1 cellular context compared by ENCODE assay signal in genomic region chr10:69403519-69403918, GRCh38.
TF ChIP-seq lines count a peak whose summit lies in the region.

No MANE protein-coding gene starts in this region.

TF ChIP-seq in K562, 482 proteins besides CTCF, POLR2A, EP300 and RAD21:
- TF ChIP-seq CTCFL (IDR thresholded peaks at IDR 0.05; ENCODE audit: borderline replicate concordance, insufficient read depth, low read depth, low read length, poor library complexity, severe bottlenecking) (no peak), RNF2 (IDR thresholded peaks at IDR 0.05) (no peak), MAFG (tag; conservative IDR thresholded peaks at IDR 0.05) (no peak), MAFF (IDR thresholded peaks at IDR 0.05; ENCODE audit: low read length) (no peak), SNIP1 (IDR thresholded peaks at IDR 0.05; ENCODE audit: low read depth) (no peak), MNT (conservative IDR thresholded peaks at IDR 0.05) (no peak), SLC30A9 (CRISPR knock-in tag; IDR thresholded peaks at IDR 0.05) (no peak), PURB (CRISPR knock-in tag; IDR thresholded peaks at IDR 0.05; ENCODE audit: low read depth) (no peak), ZNF431 (CRISPR knock-in tag; IDR thresholded peaks at IDR 0.05) (no peak), NRF1 (conservative IDR thresholded peaks at IDR 0.05 in 1 of 2, IDR thresholded peaks at IDR 0.05 in 1 of 2) (no peak), ZNF57 (CRISPR knock-in tag; IDR thresholded peaks at IDR 0.05) (no peak), EP400 (IDR thresholded peaks at IDR 0.05) (no peak)
